In genomic region chr12:132196038-132196872, GRCh38 we compare ENCODE assay signal across 19 cellular contexts. TPM values are rescaled to one million over a fixed set of nuclear protein-coding genes. Genes with fewer than 3 reads are reported as not detected.
DNase-seq lines count a peak whose midpoint lies in the region; ATAC-seq and TF ChIP-seq lines count a peak whose summit lies in the region.
"Had no signal": no experiment of that assay in that cellular context is flagged by ENCODE, and none has a peak within 500 bp of the region (broad histone marks: within the 10 kb centered on the region; RNA-seq: fewer than 3 reads in every experiment).

No MANE protein-coding gene starts in this region.

- H3K79me1 ChIP-seq in neuronal stem cell (ENCODE audit: low read depth, low read length): no peaks in the 10 kb centered on the region
- no peaks in the 10 kb centered on the region for H3K79me1 ChIP-seq in mesendoderm (ENCODE audit: low read length)

- H2BK12ac ChIP-seq in neuronal stem cell (ENCODE audit: low read length): peak overlapping the region; percentile 52

- H2BK5ac ChIP-seq in neuronal stem cell (ENCODE audit: low read length): peak overlapping the region; percentile 18
- no peak overlapping the region for H2BK5ac ChIP-seq in mesendoderm (ENCODE audit: low read length)

- H2AK5ac ChIP-seq in neuronal stem cell (ENCODE audit: low read depth, low read length): peak overlapping the region; percentile 93
- no peak overlapping the region for H2AK5ac ChIP-seq in mesendoderm (ENCODE audit: low read length)

- no peak overlapping the region for H3K4me3 ChIP-seq in astrocyte of the cerebellum (ENCODE audit: low read depth, low read length)
- H3K4me3 ChIP-seq in neuronal stem cell (ENCODE audit: low read length in 2 of 2): no peak overlapping the region
- H3K4me3 ChIP-seq in mesendoderm (ENCODE audit: low read length): no peak overlapping the region
- no peak overlapping the region for H3K4me3 ChIP-seq in PC-3 (ENCODE audit: low read length)
- H3K4me3 ChIP-seq: A549, dorsolateral prefrontal cortex, esophagus squamous epithelium, heart right ventricle, sigmoid colon had no signal

- no TSS peak for BruUV-seq in PC-3 (replicated peaks; lab: Mats Ljungman, UMichigan)

- H3K9ac ChIP-seq in neuronal stem cell (ENCODE audit: low read depth, low read length, poor library complexity): no peak overlapping the region
- H3K9ac ChIP-seq in mesendoderm (ENCODE audit: low read length): no peak overlapping the region
- no peak overlapping the region for H3K9ac ChIP-seq in PC-3 (ENCODE audit: low read length)

- TF ChIP-seq CTCF in astrocyte of the cerebellum (IDR thresholded peaks at IDR 0.05; ENCODE audit: low read depth, low read length, missing control alignments) (no peak), PC-3 (conservative IDR thresholded peaks at IDR 0.05; ENCODE audit: low read depth, low read length) (no peak)

- in situ Hi-C loops in astrocyte of the cerebellum (cut with HindIII; ENCODE audit: low sequenced_read_pairs): no loop called here

- POLR2A ChIA-PET in PC-3 (lab: Charles Lee; ENCODE audit: unreplicated experiment): no interaction called here

- H3K9me3 ChIP-seq in neuronal stem cell (replicated peaks in 1 of 2; ENCODE audit: control insufficient read depth in 2 of 2, insufficient read depth in 1 of 2, low read depth in 1 of 2, low read length in 2 of 2) (peaks cover 8 to 11% of the 10 kb centered on the region in 2 donors), PC-3 (ENCODE audit: low read length) (no peaks in the 10 kb centered on the region)

- H2BK15ac ChIP-seq in neuronal stem cell (ENCODE audit: low read length) (no peak overlapping the region), mesendoderm (replicated peaks; ENCODE audit: low read depth) (no peak overlapping the region)

- H4K20me1 ChIP-seq in PC-3 (ENCODE audit: low read length): no peaks in the 10 kb centered on the region

- H4K8ac ChIP-seq in neuronal stem cell (ENCODE audit: low read depth, low read length): no peak overlapping the region
- H4K8ac ChIP-seq in mesendoderm (ENCODE audit: low read depth, low read length): no peak overlapping the region

- no peaks in the 10 kb centered on the region for H3K9me2 ChIP-seq in PC-3 (replicated peaks; ENCODE audit: low read length)

- no peak overlapping the region for H4K5ac ChIP-seq in mesendoderm (ENCODE audit: low read length)

- ATAC-seq in PC-3: no peak
- ATAC-seq: A549, heart right ventricle, Panc1 had no signal

- H3F3A ChIP-seq in PC-3 (ENCODE audit: low read length, unreplicated experiment): no peaks in the 10 kb centered on the region

- intact Hi-C loops in PC-3 (cut with micrococcal nuclease): no loop called here

- H3K56ac ChIP-seq in mesendoderm (ENCODE audit: low read length): no peak overlapping the region

- H3K27ac ChIP-seq in neuronal stem cell (replicated peaks; ENCODE audit: low read length): no peak overlapping the region
- no peak overlapping the region for H3K27ac ChIP-seq in mesendoderm (ENCODE audit: low read depth, low read length)
- no peak overlapping the region for H3K27ac ChIP-seq in PC-3 (ENCODE audit: low read length)
- H3K27ac ChIP-seq: A549, brain microvascular endothelial cell, dorsolateral prefrontal cortex, esophagus squamous epithelium, heart right ventricle, sigmoid colon had no signal

- no peak overlapping the region for H4K91ac ChIP-seq in neuronal stem cell (ENCODE audit: low read depth, low read length, poor library complexity)

- no peaks in the 10 kb centered on the region for H3K36me3 ChIP-seq in neuronal stem cell (replicated peaks in 1 of 2; ENCODE audit: control insufficient read depth in 2 of 2, insufficient read depth in 2 of 2, low read length in 2 of 2)
- H3K36me3 ChIP-seq in mesendoderm (ENCODE audit: control insufficient read depth, insufficient read depth, low read length): no peaks in the 10 kb centered on the region
- H3K36me3 ChIP-seq in PC-3 (ENCODE audit: low read depth, low read length): no peaks in the 10 kb centered on the region
- H3K36me3 ChIP-seq: brain microvascular endothelial cell, esophagus squamous epithelium, heart right ventricle, sigmoid colon had no signal

- H3K4me2 ChIP-seq in neuronal stem cell (ENCODE audit: insufficient read depth, low read length, poor library complexity, severe bottlenecking) (no peak overlapping the region), mesendoderm (ENCODE audit: low read length) (no peak overlapping the region), PC-3 (ENCODE audit: low read length) (no peak overlapping the region)
- H3K4me2 ChIP-seq: A549 had no signal

- peaks cover 0 to 6% of the 10 kb centered on the region in 2 donors for H3K4me1 ChIP-seq in neuronal stem cell (ENCODE audit: control insufficient read depth in 2 of 2, insufficient read depth in 1 of 2, low read depth in 1 of 2, low read length in 2 of 2)
- no peaks in the 10 kb centered on the region for H3K4me1 ChIP-seq in mesendoderm (ENCODE audit: control insufficient read depth, low read depth, low read length)
- no peaks in the 10 kb centered on the region for H3K4me1 ChIP-seq in PC-3 (ENCODE audit: insufficient read depth, low read length)
- H3K4me1 ChIP-seq: A549, heart right ventricle, sigmoid colon had no signal

- H3K4ac ChIP-seq in neuronal stem cell (ENCODE audit: low read length) (no peak overlapping the region), mesendoderm (ENCODE audit: low read depth, low read length) (no peak overlapping the region)

- H2BK120ac ChIP-seq in neuronal stem cell (ENCODE audit: low read depth, low read length) (no peak overlapping the region), mesendoderm (ENCODE audit: low read depth, low read length) (no peak overlapping the region)

- no CpG with 5 or more reads among the region's 32 CpGs for WGBS in neuronal stem cell (ENCODE audit: extremely low coverage in 2 of 2, insufficient read length in 2 of 2, insufficient replicate concordance in 1 of 2), 2 donors
- WGBS in mesendoderm (ENCODE audit: extremely low coverage, insufficient coverage, low lambda C conversion rate): no CpG with 5 or more reads among the region's 32 CpGs

- peak overlapping the region; percentile 81 for H3K18ac ChIP-seq in neuronal stem cell (ENCODE audit: low read length)
- no peak overlapping the region for H3K18ac ChIP-seq in mesendoderm (ENCODE audit: low read length)

- DNase-seq in NCI-H2029 (lab: John Stamatoyannopoulos, UW) (peak; percentile 64), NCI-H2029 treated with DMSO at 0.1 percent for 48 hours (lab: John Stamatoyannopoulos, UW) (no peak), NCI-H187 treated with DMSO at 0.1 percent for 48 hours (lab: John Stamatoyannopoulos, UW) (peak; percentile 19), astrocyte of the cerebellum (ENCODE audit: low read depth) (peak; percentile 8), neuronal stem cell (ENCODE audit: low spot score) (no peak), CD1c-positive myeloid dendritic cell (ENCODE audit: extremely low spot score) (no peak), mesendoderm (no peak), PC-3 (no peak)
- DNase-seq: activated naive CD4-positive, alpha-beta T cell; brain microvascular endothelial cell; dorsolateral prefrontal cortex; esophagus squamous epithelium; HCEC 1CT; heart right ventricle; islet precursor cell; sigmoid colon; stimulated activated CD4-positive, alpha-beta T cell treated with anti-CD3 and anti-CD28 coated beads, Interleukin-4, amount 100 ng/mL, for 24 hours had no signal

- H3K79me2 ChIP-seq in mesendoderm (ENCODE audit: control insufficient read depth, insufficient read depth, low read length): no peaks in the 10 kb centered on the region
- H3K79me2 ChIP-seq in PC-3 (ENCODE audit: low read length): no peaks in the 10 kb centered on the region

- CTCF ChIA-PET in PC-3 (lab: Charles Lee): no interaction called here

- H3K23ac ChIP-seq in neuronal stem cell (ENCODE audit: low read depth, low read length, poor library complexity) (peak overlapping the region; percentile 26), mesendoderm (ENCODE audit: low read length) (no peak overlapping the region)

- peak overlapping the region; percentile 1 for H3K14ac ChIP-seq in neuronal stem cell (ENCODE audit: low read length)

- H3K27me3 ChIP-seq in neuronal stem cell (ENCODE audit: control insufficient read depth in 3 of 3, insufficient read depth in 3 of 3, low read depth in 1 of 3, low read length in 3 of 3): peaks cover 0 to 74% (median 2%) of the 10 kb centered on the region in 3 experiments
- no peaks in the 10 kb centered on the region for H3K27me3 ChIP-seq in mesendoderm (ENCODE audit: insufficient read depth, low read length, poor library complexity)
- no peaks in the 10 kb centered on the region for H3K27me3 ChIP-seq in PC-3 (ENCODE audit: low read length)
- H3K27me3 ChIP-seq: sigmoid colon had no signal

- no peak overlapping the region for H2AFZ ChIP-seq in neuronal stem cell (ENCODE audit: low read length)
- no peak overlapping the region for H2AFZ ChIP-seq in PC-3 (ENCODE audit: low read length)

RNA-seq across cellular contexts. Expression of gene NOC4L, which starts 52.0 kb away (rescaled TPM):
- 24.2 TPM for polyA plus RNA-seq in neuronal stem cell (2013, experiment 1 of 2)
- polyA plus RNA-seq in neuronal stem cell (2013, experiment 2 of 2): 24.1 TPM
- 47.8 TPM for polyA plus RNA-seq in mesendoderm (2013, experiment 1 of 2)
- 47.2 TPM for polyA plus RNA-seq in mesendoderm (2013, experiment 2 of 2)
- total RNA-seq in PC-3 (2014; rRNA removed): 44.4 and 48.3 TPM in 2 replicates

RNA-seq across cellular contexts. Expression of gene DDX51, which starts 52.1 kb away (rescaled TPM):
- polyA plus RNA-seq in neuronal stem cell (2013, experiment 1 of 2): 8.5 TPM
- polyA plus RNA-seq in neuronal stem cell (2013, experiment 2 of 2): 8.6 TPM
- 11.8 TPM for polyA plus RNA-seq in mesendoderm (2013, experiment 1 of 2)
- polyA plus RNA-seq in mesendoderm (2013, experiment 2 of 2): 10.3 TPM
- 26.7 and 37.9 TPM in 2 replicates for total RNA-seq in PC-3 (2014; rRNA removed)

Comparison
In these comparisons a context has a peak if more than half of its experiments do, and no peak if none do; other contexts are left out.
1. DNase-seq: peak in NCI-H2029 (single experiment), NCI-H187 treated with DMSO at 0.1 percent for 48 hours (single experiment) and astrocyte of the cerebellum (single experiment); none in NCI-H2029 treated with DMSO at 0.1 percent for 48 hours (single experiment), neuronal stem cell (single experiment), CD1c-positive myeloid dendritic cell (single experiment), mesendoderm (single experiment) and PC-3 (single experiment).